Comparison of ENCODE assay signal across 12 cellular contexts in the genomic region with DNA sequence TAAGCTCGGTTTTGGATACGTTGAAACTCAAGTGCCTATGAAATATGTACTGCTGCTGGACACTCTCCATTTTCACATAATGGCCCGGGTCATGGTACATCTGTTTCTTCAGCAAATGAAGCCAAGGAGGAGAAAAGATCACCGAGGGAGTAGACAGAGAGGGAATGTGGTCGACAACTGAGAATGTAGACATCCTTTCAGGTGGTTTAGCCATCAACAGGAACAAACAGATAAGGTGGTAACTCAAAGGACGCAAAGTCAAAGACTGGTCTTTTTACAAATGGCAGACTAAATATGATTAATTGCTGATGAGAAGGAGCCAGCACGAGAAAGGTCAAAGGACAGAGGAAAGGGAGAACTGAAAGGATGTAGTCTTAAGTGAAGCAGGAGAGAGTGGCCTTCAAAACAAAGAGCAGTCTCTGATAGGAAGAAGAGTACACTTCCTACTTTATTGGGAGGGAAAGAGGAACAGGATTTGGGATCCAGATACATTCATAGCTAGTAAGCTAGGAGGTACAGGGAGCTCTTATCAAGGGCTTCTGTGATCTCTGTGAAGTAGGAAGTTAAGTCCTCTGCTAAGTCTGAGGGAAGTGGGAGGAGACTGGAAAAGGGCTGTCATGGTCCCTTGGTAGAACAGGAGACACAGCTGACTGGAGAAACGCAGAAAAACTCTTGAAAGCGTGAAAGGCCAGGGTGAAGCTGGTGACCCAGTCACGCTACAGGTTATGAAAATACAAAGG. TPM values are rescaled to one million over a fixed set of nuclear protein-coding genes. Genes with fewer than 3 reads are reported as not detected.
DNase-seq lines count a peak whose midpoint lies in the region; ATAC-seq and TF ChIP-seq lines count a peak whose summit lies in the region.
"Had no signal": no experiment of that assay in that cellular context is flagged by ENCODE, and none has a peak within 500 bp of the region (broad histone marks: within the 10 kb centered on the region; RNA-seq: fewer than 3 reads in every experiment).

No MANE protein-coding gene starts in this region.

- intact Hi-C loops in activated B cell treated with CpG ODN at 0.5 μM for 24 hours (cut with micrococcal nuclease) = loop anchor here (1.0 to 5.0 kb wide), 7 partner anchors 28 to 1497 kb away; partner anchors contain the start of genes ARV1, NUP133, RAB4A and TTC13

- CTCF ChIA-PET in activated B cell treated with CpG ODN at 0.5 μM for 24 hours (lab: Charles Lee) = interaction anchor here (1.0 to 5.3 kb wide), 5 partner anchors 11 to 221 kb away, joined by 4 to 162 read pairs (median 10); partner anchors contain the start of gene ABCB10

- H3K9me3 Mint-ChIP-seq in activated B cell treated with CpG ODN at 0.5 μM for 24 hours = no peaks in the 10 kb centered on the region

- ATAC-seq in GM19397 (IDR thresholded peaks at IDR 0.05; ENCODE audit: unreplicated experiment) (peak; percentile 81), HG03066 (IDR thresholded peaks at IDR 0.05; ENCODE audit: low read depth, unreplicated experiment) (peak; percentile 75), activated B cell treated with CpG ODN at 0.5 μM for 24 hours (ENCODE audit: low read depth) (peak; percentile 85)

- H3K36me3 Mint-ChIP-seq in activated B cell treated with CpG ODN at 0.5 μM for 24 hours (ENCODE audit: low read depth) = peaks cover 43% of the 10 kb centered on the region

- no peak overlapping the region for H3K4me3 ChIP-seq in GM06990 (replicated peaks; ENCODE audit: low read depth, low read length)
- H3K4me3 ChIP-seq: heart right ventricle had no signal

- no peaks in the 10 kb centered on the region for H3K27me3 Mint-ChIP-seq in activated B cell treated with CpG ODN at 0.5 μM for 24 hours

- H3K4me3 Mint-ChIP-seq in activated B cell treated with CpG ODN at 0.5 μM for 24 hours = peak overlapping the region; percentile 33

- peaks cover 46% of the 10 kb centered on the region for H3K4me1 Mint-ChIP-seq in activated B cell treated with CpG ODN at 0.5 μM for 24 hours

- DNase-seq in GM06990 (ENCODE audit: extremely low read depth, insufficient read length) (peak; percentile 47), activated B cell treated with CpG ODN at 0.5 μM for 24 hours (peak; percentile 25), HuH-7.5 (ENCODE audit: low spot score) (no peak), NCI-H1092 treated with DMSO at 0.1 percent for 48 hours (lab: John Stamatoyannopoulos, UW) (no peak)
- no peak for DNase-seq in activated CD4-positive, alpha-beta T cell treated with anti-CD3 and anti-CD28 coated beads for 48 hours
- DNase-seq in activated effector memory CD4-positive, alpha-beta T cell treated with Interleukin-2 at 50 U/mL for 16 hours = no peak
- DNase-seq: Calu3, heart right ventricle, T-helper 1 cell had no signal

- POLR2A ChIA-PET in activated B cell treated with CpG ODN at 0.5 μM for 24 hours (lab: Charles Lee) = interaction anchor here (0.6 to 4.7 kb wide), 19 partner anchors 12 to 644 kb away, joined by 3 to 47 read pairs (median 6); partner anchors contain the start of genes ABCB10, CCSAP, NUP133 and RAB4A

- H3K27ac Mint-ChIP-seq in activated B cell treated with CpG ODN at 0.5 μM for 24 hours = peak overlapping the region; percentile 89

- no peaks in the 10 kb centered on the region for H3K27me3 ChIP-seq in GM06990 (replicated peaks; ENCODE audit: control insufficient read depth, insufficient read depth, low read length)
- H3K27me3 ChIP-seq: heart right ventricle had no signal

- H3K36me3 ChIP-seq in GM06990 (ENCODE audit: control insufficient read depth, insufficient read depth, low read length) = peaks cover 8% of the 10 kb centered on the region

- no peak for TF ChIP-seq CTCF in GM06990 (IDR thresholded peaks at IDR 0.05; ENCODE audit: insufficient read depth, low read length, poor library complexity, severe bottlenecking)
- no peak for TF ChIP-seq CTCF in activated B cell treated with CpG ODN at 0.5 μM for 24 hours (IDR thresholded peaks at IDR 0.05)

RNA-seq across cellular contexts. Expression of gene NUP133, which starts 28.3 kb away (rescaled TPM):
- 49.6 and 56.2 TPM in 2 replicates for total RNA-seq in activated B cell treated with CpG ODN at 0.5 μM for 24 hours

RNA-seq across cellular contexts. Expression of gene ACTA1, which starts 45.9 kb away (rescaled TPM):
- 0.22 TPM in 1 of 2 replicates, not detected in the other for total RNA-seq in activated B cell treated with CpG ODN at 0.5 μM for 24 hours
- total RNA-seq: pulmonary artery endothelial cell had no signal

Comparison
In these comparisons a context has a peak if more than half of its experiments do, and no peak if none do; other contexts are left out.
1. DNase-seq: peak in GM06990 (single experiment) and activated B cell treated with CpG ODN at 0.5 μM for 24 hours (single experiment); none in activated CD4-positive, alpha-beta T cell treated with anti-CD3 and anti-CD28 coated beads for 48 hours (single experiment), activated effector memory CD4-positive, alpha-beta T cell treated with Interleukin-2 at 50 U/mL for 16 hours (single experiment), HuH-7.5 (single experiment) and NCI-H1092 treated with DMSO at 0.1 percent for 48 hours (single experiment).
2. Peak in every context shown above with its lines, with median percentiles within 50 percentile points of each other: ATAC-seq.